Comparison of ENCODE assay signal across 11 cellular contexts in genomic region chr11:60377737-60378136, GRCh38. TPM values are rescaled to one million over a fixed set of nuclear protein-coding genes. Genes with fewer than 3 reads are reported as not detected.
DNase-seq lines count a peak whose midpoint lies in the region; ATAC-seq and TF ChIP-seq lines count a peak whose summit lies in the region.
"Had no signal": no experiment of that assay in that cellular context is flagged by ENCODE, and none has a peak within 500 bp of the region (broad histone marks: within the 10 kb centered on the region; RNA-seq: fewer than 3 reads in every experiment).

No MANE protein-coding gene starts in this region.

- TF ChIP-seq CTCF in Peyer's patch (IDR thresholded peaks at IDR 0.05): no peak
- TF ChIP-seq CTCF in WERI-Rb-1 (IDR thresholded peaks at IDR 0.05; ENCODE audit: low read depth, low read length): no peak

- H3K4me3 ChIP-seq in Peyer's patch (no peak overlapping the region), WERI-Rb-1 (ENCODE audit: low read depth, low read length) (no peak overlapping the region)

- H3K4me1 ChIP-seq in Peyer's patch: no peaks in the 10 kb centered on the region

- peak overlapping the region; percentile 35 to 74 (median 56) for H3K27ac ChIP-seq in Peyer's patch
- no peak overlapping the region for H3K27ac ChIP-seq in WERI-Rb-1

- H3K9me3 ChIP-seq in Peyer's patch (no peaks in the 10 kb centered on the region), WERI-Rb-1 (ENCODE audit: severe bottlenecking) (no peaks in the 10 kb centered on the region)

- no peaks in the 10 kb centered on the region for H3K36me3 ChIP-seq in Peyer's patch
- no peaks in the 10 kb centered on the region for H3K36me3 ChIP-seq in WERI-Rb-1

- TF ChIP-seq POLR2A in Peyer's patch (IDR thresholded peaks at IDR 0.05): no peak

- H3K27me3 ChIP-seq in Peyer's patch (no peaks in the 10 kb centered on the region), WERI-Rb-1 (ENCODE audit: insufficient read depth, low read depth, severe bottlenecking) (peaks cover 13% of the 10 kb centered on the region)

- ATAC-seq in GM21825 (IDR thresholded peaks at IDR 0.05; ENCODE audit: unreplicated experiment) (peak; percentile 47), HG03439 (IDR thresholded peaks at IDR 0.05; ENCODE audit: unreplicated experiment) (no peak), HG02852 (IDR thresholded peaks at IDR 0.05; ENCODE audit: unreplicated experiment) (no peak)

- DNase-seq in GDM1 (lab: John Stamatoyannopoulos, UW) (peak; percentile 29), Peyer's patch (peak in 2 of 3 donors; percentile 69 to 82), midbrain (lab: John Stamatoyannopoulos, UW) (peak; percentile 32), WERI-Rb-1 (no peak), dedifferentiated amniotic fluid mesenchymal stem cell (ENCODE audit: extremely low spot score) (no peak)
- DNase-seq: CD4-positive, alpha-beta memory T cell; NCI-H2029 had no signal

RNA-seq across cellular contexts. Expression of gene MS4A7, which starts 0.6 kb away (rescaled TPM):
- total RNA-seq in Peyer's patch: 10 to 100 TPM in 2 of 4 donors, 1 to 10 TPM in 2; 5.0 to 52.0 (median 14.9) TPM
- total RNA-seq: H1 had no signal

RNA-seq across cellular contexts. Expression of gene MS4A14, which starts 18.5 kb away (rescaled TPM):
- 10 to 100 TPM in 1 of 4 donors, 1 to 10 TPM in 1, under 1 TPM in 2; 0.57 to 15.7 (median 2.7) TPM for total RNA-seq in Peyer's patch
- total RNA-seq: CD4-positive, alpha-beta memory T cell; H1 had no signal

RNA-seq across cellular contexts. Expression of gene MS4A6E, which starts 50.7 kb away (rescaled TPM):
- not detected for total RNA-seq in Peyer's patch
- total RNA-seq: CD4-positive, alpha-beta memory T cell; H1 had no signal

RNA-seq across cellular contexts. Expression of gene MS4A5, which starts 51.6 kb away (rescaled TPM):
- not detected for total RNA-seq in Peyer's patch
- total RNA-seq: CD4-positive, alpha-beta memory T cell; H1 had no signal

Comparison
In these comparisons a context has a peak if more than half of its experiments do, and no peak if none do; other contexts are left out.
1. DNase-seq: peak in GDM1 (single experiment), Peyer's patch (2 of 3) and midbrain (single experiment); none in WERI-Rb-1 (single experiment) and dedifferentiated amniotic fluid mesenchymal stem cell (single experiment).